In the genomic region with DNA sequence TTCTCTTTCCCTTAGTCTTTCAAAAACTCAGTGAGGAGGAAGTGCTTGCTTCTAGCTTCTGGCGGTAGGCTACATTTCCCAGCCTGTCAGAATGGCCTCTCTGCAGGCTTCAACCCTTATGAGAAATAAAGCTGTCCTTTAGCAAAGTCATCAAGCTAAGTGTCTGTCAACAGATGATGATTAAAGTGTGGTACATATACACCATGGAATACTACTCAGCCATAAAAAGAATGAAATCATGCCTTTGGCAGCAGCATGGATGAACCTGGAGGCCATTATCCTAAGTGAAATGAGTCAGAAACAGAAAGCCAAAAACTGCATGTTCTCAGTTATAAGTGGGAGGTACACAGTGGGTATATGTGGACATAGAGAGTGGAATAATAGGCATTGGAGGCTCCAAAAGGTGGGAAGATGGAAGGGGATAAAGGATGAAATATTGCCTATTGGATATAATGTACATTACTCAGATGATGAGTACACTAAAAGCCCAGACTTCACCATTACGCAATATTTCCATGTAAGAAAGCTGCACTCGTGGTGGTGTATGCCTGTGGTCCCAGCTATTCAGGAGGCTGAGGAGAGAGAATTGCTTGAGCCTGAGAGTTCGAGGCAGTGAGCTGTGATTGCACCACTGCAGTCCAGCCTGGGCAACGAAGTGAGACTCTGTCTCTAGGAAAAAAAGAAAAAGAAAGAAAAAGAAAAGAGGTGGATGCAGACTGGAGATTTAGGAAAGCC, we compare ENCODE assay signal across 11 cellular contexts. TPM values are rescaled to one million over a fixed set of nuclear protein-coding genes. Genes with fewer than 3 reads are reported as not detected.
A peak's percentile ranks its signal among the peaks of the same experiment; 100 is the strongest.
DNase-seq lines count a peak whose midpoint lies in the region; ATAC-seq and TF ChIP-seq lines count a peak whose summit lies in the region.
"Had no signal": no experiment of that assay in that cellular context is flagged by ENCODE, and none has a peak within 500 bp of the region (broad histone marks: within the 10 kb centered on the region; RNA-seq: fewer than 3 reads in every experiment).

No MANE protein-coding gene starts in this region.

- POLR2A ChIA-PET in activated CD4-positive, alpha-beta T cell treated with anti-CD3 and anti-CD28 coated beads for 36 hours (lab: Charles Lee): interaction anchor here (0.7 kb wide), 1 partner anchor 126 kb away, joined by 5 read pairs; no protein-coding TSS in a partner anchor

- H3K27ac Mint-ChIP-seq in activated CD4-positive, alpha-beta T cell treated with anti-CD3 and anti-CD28 coated beads for 36 hours: no peak overlapping the region
- H3K27ac Mint-ChIP-seq: type B pancreatic cell had no signal

- no peaks in the 10 kb centered on the region for H3K36me3 Mint-ChIP-seq in activated CD4-positive, alpha-beta T cell treated with anti-CD3 and anti-CD28 coated beads for 36 hours (ENCODE audit: low read depth)
- H3K36me3 Mint-ChIP-seq: type B pancreatic cell had no signal

- H3K27me3 Mint-ChIP-seq in activated CD4-positive, alpha-beta T cell treated with anti-CD3 and anti-CD28 coated beads for 36 hours: no peaks in the 10 kb centered on the region
- H3K27me3 Mint-ChIP-seq: type B pancreatic cell had no signal

- ATAC-seq in activated CD4-positive, alpha-beta T cell treated with anti-CD3 and anti-CD28 coated beads for 36 hours: peak; percentile 42
- ATAC-seq in Right ventricle myocardium inferior: no peak

- CTCF ChIA-PET in activated CD4-positive, alpha-beta T cell treated with anti-CD3 and anti-CD28 coated beads for 36 hours (lab: Charles Lee): no interaction called here

- H3K27ac ChIP-seq in temporal lobe (ENCODE audit: low read depth, low read length): peak overlapping the region; percentile 52
- H3K27ac ChIP-seq: KMS-11 had no signal

- no peak overlapping the region for H3K4me3 Mint-ChIP-seq in activated CD4-positive, alpha-beta T cell treated with anti-CD3 and anti-CD28 coated beads for 36 hours
- H3K4me3 Mint-ChIP-seq: type B pancreatic cell had no signal

- no peak for TF ChIP-seq CTCF in fibroblast of villous mesenchyme (IDR thresholded peaks at IDR 0.05; ENCODE audit: insufficient read depth, low read depth, low read length)

- intact Hi-C loops in activated CD4-positive, alpha-beta T cell treated with anti-CD3 and anti-CD28 coated beads for 36 hours (cut with DNase I, micrococcal nuclease): no loop called here
- intact Hi-C loops in Right ventricle myocardium inferior (cut with DNase I): no loop called here

- H3K9me3 Mint-ChIP-seq in activated CD4-positive, alpha-beta T cell treated with anti-CD3 and anti-CD28 coated beads for 36 hours (ENCODE audit: low read depth): peaks cover 1% of the 10 kb centered on the region
- H3K9me3 Mint-ChIP-seq: type B pancreatic cell had no signal

- no peak overlapping the region for H3K4me3 ChIP-seq in fibroblast of villous mesenchyme (ENCODE audit: low read depth, low read length)

- H3K4me1 Mint-ChIP-seq in activated CD4-positive, alpha-beta T cell treated with anti-CD3 and anti-CD28 coated beads for 36 hours: peaks cover 8% of the 10 kb centered on the region

- no peak for DNase-seq in activated CD4-positive, alpha-beta T cell treated with anti-CD3 and anti-CD28 coated beads for 36 hours
- DNase-seq in activated CD4-positive, alpha-beta T cell treated with anti-CD3 and anti-CD28 coated beads, Interleukin-2, amount 50 U/mL, for 4 hours: no peak
- DNase-seq in amniotic epithelial cell (ENCODE audit: low read depth): peak; percentile 91
- peak; percentile 80 for DNase-seq in fibroblast of villous mesenchyme (ENCODE audit: low read depth)
- no peak for DNase-seq in NOMO-1 treated with dmso at 0.1 percent for 144 hours (lab: John Stamatoyannopoulos, UW; ENCODE audit: unreplicated experiment)
- no peak for DNase-seq in NCI-H524 treated with DMSO at 0.1 percent for 48 hours (lab: John Stamatoyannopoulos, UW)
- no peak for DNase-seq in Right ventricle myocardium inferior (ENCODE audit: missing footprints)
- DNase-seq: DMS153 had no signal

RNA-seq across cellular contexts. Expression of a gene that starts 7.9 kb away (rescaled TPM):
- 1 to 10 TPM; 1.0 to 1.6 TPM for total RNA-seq in activated CD4-positive, alpha-beta T cell treated with anti-CD3 and anti-CD28 coated beads for 36 hours
- total RNA-seq in fibroblast of villous mesenchyme (35.1 and 38.0 TPM in 2 replicates), temporal lobe (744 TPM), Right ventricle myocardium inferior (14.7 TPM)

Comparison
In these comparisons a context has a peak if more than half of its experiments do, and no peak if none do; other contexts are left out.
1. DNase-seq: peak in amniotic epithelial cell (single experiment) and fibroblast of villous mesenchyme (single experiment); none in activated CD4-positive, alpha-beta T cell treated with anti-CD3 and anti-CD28 coated beads for 36 hours (single experiment), activated CD4-positive, alpha-beta T cell treated with anti-CD3 and anti-CD28 coated beads, Interleukin-2, amount 50 U/mL, for 4 hours (0 of 2), NOMO-1 treated with dmso at 0.1 percent for 144 hours (single experiment), NCI-H524 treated with DMSO at 0.1 percent for 48 hours (single experiment) and Right ventricle myocardium inferior (single experiment).
2. RNA of a gene that starts 7.9 kb away (total RNA-seq): 744 TPM in temporal lobe (single experiment); 35.1 to 38.0 TPM in fibroblast of villous mesenchyme, 14.7 TPM in Right ventricle myocardium inferior (single experiment) and 1.0 to 1.6 TPM in activated CD4-positive, alpha-beta T cell treated with anti-CD3 and anti-CD28 coated beads for 36 hours; every median in the first group is over 10 times any median in the second.